8 cellular contexts compared by ENCODE assay signal in the genomic region with DNA sequence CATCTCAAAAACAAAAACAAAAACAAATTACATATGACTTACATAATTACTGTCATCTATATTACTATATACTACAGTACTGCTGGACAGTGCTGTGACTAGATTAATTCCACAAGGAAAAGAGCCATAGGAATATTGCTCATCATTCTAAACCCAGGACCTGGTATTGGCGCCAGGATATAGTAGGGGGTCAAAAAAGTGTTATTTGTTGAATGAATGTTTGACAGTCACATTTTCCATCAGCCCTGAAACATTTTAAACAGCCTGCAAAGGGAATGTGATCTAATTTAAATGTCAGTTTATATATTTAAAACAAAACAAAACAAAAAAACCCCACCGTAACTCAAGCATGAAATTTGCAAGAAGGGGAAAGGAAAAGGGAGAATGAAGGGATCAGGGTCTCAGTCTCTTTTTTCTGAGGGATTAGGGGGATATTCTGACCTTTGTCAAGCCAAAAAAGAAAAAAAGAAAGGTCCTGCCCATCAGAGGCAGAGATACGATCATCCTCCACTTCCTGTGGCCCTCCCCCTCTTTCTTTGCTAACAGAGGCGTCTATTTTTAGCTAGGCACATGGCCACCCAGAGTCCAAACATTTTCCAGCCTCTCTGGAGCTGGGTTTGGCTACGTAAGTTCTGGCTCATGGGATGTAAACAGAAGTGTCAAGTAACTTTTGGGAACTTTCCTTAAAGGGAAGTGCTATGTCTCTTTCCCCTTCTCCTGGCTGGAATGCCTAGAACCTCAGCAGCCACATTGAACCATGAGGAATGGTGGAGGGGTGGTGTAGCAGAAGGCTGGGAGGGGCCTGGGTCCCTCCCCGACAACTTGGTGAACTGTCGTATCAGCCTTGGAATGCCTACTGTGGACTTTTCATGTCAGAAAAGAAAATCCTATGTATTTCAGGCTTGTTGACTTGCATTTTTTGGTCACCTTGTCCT. TPM values are rescaled to one million over a fixed set of nuclear protein-coding genes. Genes with fewer than 3 reads are reported as not detected.
DNase-seq lines count a peak whose midpoint lies in the region; ATAC-seq and TF ChIP-seq lines count a peak whose summit lies in the region.

No MANE protein-coding gene starts in this region.

- H3K27me3 Mint-ChIP-seq in activated CD8-positive, alpha-beta T cell treated with anti-CD3 and anti-CD28 coated beads, Interleukin-2, amount 10 ng/mL, durations not matched to agents 7 days and 5 days (ENCODE audit: low read depth): no peaks in the 10 kb centered on the region
- H3K27me3 Mint-ChIP-seq in Calu3 (ENCODE audit: unreplicated experiment): no peaks in the 10 kb centered on the region

- ATAC-seq in activated CD8-positive, alpha-beta T cell treated with anti-CD3 and anti-CD28 coated beads, Interleukin-2, amount 10 ng/mL, durations not matched to agents 7 days and 5 days: peak; percentile 49
- ATAC-seq in HG03045 (IDR thresholded peaks at IDR 0.05; ENCODE audit: unreplicated experiment): no peak

- BruUV-seq in Calu3 (replicated peaks; lab: Mats Ljungman, UMichigan): no TSS peak

- no peaks in the 10 kb centered on the region for H3K9me3 Mint-ChIP-seq in activated CD8-positive, alpha-beta T cell treated with anti-CD3 and anti-CD28 coated beads, Interleukin-2, amount 10 ng/mL, durations not matched to agents 7 days and 5 days (ENCODE audit: insufficient read depth)
- no peaks in the 10 kb centered on the region for H3K9me3 Mint-ChIP-seq in Calu3 (ENCODE audit: low read depth, unreplicated experiment)

- POLR2A ChIA-PET in activated CD8-positive, alpha-beta T cell treated with anti-CD3 and anti-CD28 coated beads, Interleukin-2, amount 10 ng/mL, durations not matched to agents 7 days and 5 days (lab: Charles Lee): no interaction called here

- H3K4me1 Mint-ChIP-seq in activated CD8-positive, alpha-beta T cell treated with anti-CD3 and anti-CD28 coated beads, Interleukin-2, amount 10 ng/mL, durations not matched to agents 7 days and 5 days (ENCODE audit: low read depth): peaks cover 11% of the 10 kb centered on the region
- H3K4me1 Mint-ChIP-seq in Calu3 (ENCODE audit: low read depth, unreplicated experiment): no peaks in the 10 kb centered on the region

- H3K27ac Mint-ChIP-seq in activated CD8-positive, alpha-beta T cell treated with anti-CD3 and anti-CD28 coated beads, Interleukin-2, amount 10 ng/mL, durations not matched to agents 7 days and 5 days: peak overlapping the region; percentile 52
- no peak overlapping the region for H3K27ac Mint-ChIP-seq in Calu3 (ENCODE audit: unreplicated experiment)

- CTCF ChIA-PET in activated CD8-positive, alpha-beta T cell treated with anti-CD3 and anti-CD28 coated beads, Interleukin-2, amount 10 ng/mL, durations not matched to agents 7 days and 5 days (lab: Charles Lee): no interaction called here
- CTCF ChIA-PET in Calu3 (lab: Charles Lee): no interaction called here

- peaks cover 17% of the 10 kb centered on the region for H3K36me3 Mint-ChIP-seq in activated CD8-positive, alpha-beta T cell treated with anti-CD3 and anti-CD28 coated beads, Interleukin-2, amount 10 ng/mL, durations not matched to agents 7 days and 5 days (ENCODE audit: low read depth)
- peaks cover 13% of the 10 kb centered on the region for H3K36me3 Mint-ChIP-seq in Calu3 (ENCODE audit: insufficient read depth, unreplicated experiment)

- no peak for TF ChIP-seq CTCF in Calu3 (IDR thresholded peaks at IDR 0.05; ENCODE audit: unreplicated experiment)

- peak; percentile 82 for DNase-seq in A172 (ENCODE audit: low spot score)
- DNase-seq in HCEC 1CT: peak; percentile 97
- peak; percentile 49 for DNase-seq in activated CD8-positive, alpha-beta T cell treated with anti-CD3 and anti-CD28 coated beads, Interleukin-2, amount 10 ng/mL, durations not matched to agents 7 days and 5 days
- peak; percentile 35 for DNase-seq in glomerular visceral epithelial cell (ENCODE audit: extremely low spot score)
- DNase-seq in renal cortical epithelial cell (ENCODE audit: low read depth): peak; percentile 62
- DNase-seq in NCI-H526 treated with DMSO at 0.1 percent for 48 hours (lab: John Stamatoyannopoulos, UW): no peak
- no peak for DNase-seq in Calu3

- intact Hi-C loops in Calu3 (cut with micrococcal nuclease; ENCODE audit: unreplicated experiment): loop anchor here (5.0 to 10.0 kb wide), 2 partner anchors 44 to 256 kb away; a partner anchor contains a TSS

- no peak overlapping the region for H3K4me3 Mint-ChIP-seq in activated CD8-positive, alpha-beta T cell treated with anti-CD3 and anti-CD28 coated beads, Interleukin-2, amount 10 ng/mL, durations not matched to agents 7 days and 5 days
- H3K4me3 Mint-ChIP-seq in Calu3 (ENCODE audit: low read depth, unreplicated experiment): no peak overlapping the region

RNA-seq across cellular contexts. Expression of a gene that starts 44.6 kb away (rescaled TPM):
- 30.7 and 60.3 TPM in 2 replicates for total RNA-seq in A172 (2014; rRNA removed; shearing (Covaris generic))
- total RNA-seq in activated CD8-positive, alpha-beta T cell treated with anti-CD3 and anti-CD28 coated beads, Interleukin-2, amount 10 ng/mL, durations not matched to agents 7 days and 5 days: 1 to 10 TPM; 3.2 to 3.5 TPM
- total RNA-seq in renal cortical epithelial cell (11.3 and 39.0 TPM in 2 replicates), Calu3 (2022) (46.0 and 51.0 TPM in 2 replicates)

RNA-seq across cellular contexts. Expression of a gene that starts 58.2 kb away (rescaled TPM):
- 8.1 and 8.3 TPM in 2 replicates for total RNA-seq in A172 (2014; rRNA removed; shearing (Covaris generic))
- total RNA-seq in activated CD8-positive, alpha-beta T cell treated with anti-CD3 and anti-CD28 coated beads, Interleukin-2, amount 10 ng/mL, durations not matched to agents 7 days and 5 days: 10 to 100 TPM; 17.0 to 18.5 TPM
- total RNA-seq in renal cortical epithelial cell: 16.3 and 17.6 TPM in 2 replicates
- 26.6 and 30.0 TPM in 2 replicates for total RNA-seq in Calu3 (2022)

Comparison
In these comparisons a context has a peak if more than half of its experiments do, and no peak if none do; other contexts are left out.
1. DNase-seq: peak in A172 (single experiment), HCEC 1CT (single experiment), activated CD8-positive, alpha-beta T cell treated with anti-CD3 and anti-CD28 coated beads, Interleukin-2, amount 10 ng/mL, durations not matched to agents 7 days and 5 days (single experiment), glomerular visceral epithelial cell (single experiment) and renal cortical epithelial cell (single experiment); none in NCI-H526 treated with DMSO at 0.1 percent for 48 hours (single experiment) and Calu3 (single experiment).